Comparison of ENCODE assay signal across 19 cellular contexts in genomic region chr15:36472672-36473071, GRCh38.
DNase-seq lines count a peak whose midpoint lies in the region; FAIRE-seq and TF ChIP-seq lines count a peak whose summit lies in the region.
"Had no signal": no experiment of that assay in that cellular context is flagged by ENCODE, and none has a peak within 500 bp of the region (broad histone marks: within the 10 kb centered on the region; RNA-seq: fewer than 3 reads in every experiment).

No MANE protein-coding gene starts in this region.

- H3K9me3 ChIP-seq in colonic mucosa = no peaks in the 10 kb centered on the region
- H3K9me3 ChIP-seq: A549, BE2C had no signal

- H3K27me3 ChIP-seq in bronchial epithelial cell (ENCODE audit: control insufficient read depth, insufficient read depth, low read length) (no peaks in the 10 kb centered on the region), colonic mucosa (no peaks in the 10 kb centered on the region)
- H3K27me3 ChIP-seq: BE2C had no signal

- H3K36me3 ChIP-seq in bronchial epithelial cell (ENCODE audit: control insufficient read depth, insufficient read depth, low read length) (no peaks in the 10 kb centered on the region), colonic mucosa (no peaks in the 10 kb centered on the region)
- H3K36me3 ChIP-seq: BE2C had no signal

- no peak overlapping the region for H3K9ac ChIP-seq in colonic mucosa (ENCODE audit: low read depth in 2 of 2, low read length in 2 of 2)

- H3K4me1 ChIP-seq in colonic mucosa = no peaks in the 10 kb centered on the region
- H3K4me1 ChIP-seq: A549 had no signal

- no peak for TF ChIP-seq POLR2A in NB4 (IDR thresholded peaks at IDR 0.05; ENCODE audit: extremely low read depth, insufficient read length)

- H3K4me3 ChIP-seq in NB4 (ENCODE audit: low read depth, low read length) = no peak overlapping the region
- H3K4me3 ChIP-seq in bronchial epithelial cell (ENCODE audit: low read depth, low read length) = no peak overlapping the region
- no peak overlapping the region for H3K4me3 ChIP-seq in colonic mucosa
- H3K4me3 ChIP-seq: A549 had no signal

- H3K27ac ChIP-seq in colonic mucosa = no peak overlapping the region
- H3K27ac ChIP-seq: A549 had no signal

- no peak for FAIRE-seq in bronchial epithelial cell (lab: Jason Lieb, UNC)
- FAIRE-seq: A549, D721Med, H54 had no signal

- DNase-seq in ELR (ENCODE audit: low read depth) (peak; percentile 3), NB4 (ENCODE audit: low read depth) (peak; percentile 2), bronchial epithelial cell (ENCODE audit: low read depth) (peak; percentile 19), renal cortical epithelial cell (ENCODE audit: low read depth) (peak; percentile 2), epidermal melanocyte (ENCODE audit: insufficient read length, low spot score) (no peak), NCI-H1417 treated with DMSO at 0.1 percent for 48 hours (lab: John Stamatoyannopoulos, UW) (no peak), colonic mucosa (no peak)
- DNase-seq: BE2C, DMS53, KBM-7, NCI-H1417, NCI-H187 treated with DMSO at 0.1 percent for 48 hours, NCI-H2107, NCI-H446 treated with DMSO at 0.1 percent for 48 hours, NCI-H526 treated with DMSO at 0.1 percent for 48 hours, Right ventricle myocardium superior had no signal

- intact Hi-C loops in colonic mucosa (cut with DNase I) = no loop called here

- TF ChIP-seq CTCF in NB4 (IDR thresholded peaks at IDR 0.05; ENCODE audit: low read depth, low read length) (no peak), bronchial epithelial cell (IDR thresholded peaks at IDR 0.05; ENCODE audit: insufficient read depth, low read length, severe bottlenecking) (no peak), colonic mucosa (IDR thresholded peaks at IDR 0.05) (no peak)

Comparison
In these comparisons a context has a peak if more than half of its experiments do, and no peak if none do; other contexts are left out.
1. DNase-seq: peak in ELR (single experiment), NB4 (single experiment), bronchial epithelial cell (single experiment) and renal cortical epithelial cell (single experiment); none in epidermal melanocyte (single experiment), NCI-H1417 treated with DMSO at 0.1 percent for 48 hours (single experiment) and colonic mucosa (single experiment).